ENCODE assay signal across 1 cellular context in the genomic region with DNA sequence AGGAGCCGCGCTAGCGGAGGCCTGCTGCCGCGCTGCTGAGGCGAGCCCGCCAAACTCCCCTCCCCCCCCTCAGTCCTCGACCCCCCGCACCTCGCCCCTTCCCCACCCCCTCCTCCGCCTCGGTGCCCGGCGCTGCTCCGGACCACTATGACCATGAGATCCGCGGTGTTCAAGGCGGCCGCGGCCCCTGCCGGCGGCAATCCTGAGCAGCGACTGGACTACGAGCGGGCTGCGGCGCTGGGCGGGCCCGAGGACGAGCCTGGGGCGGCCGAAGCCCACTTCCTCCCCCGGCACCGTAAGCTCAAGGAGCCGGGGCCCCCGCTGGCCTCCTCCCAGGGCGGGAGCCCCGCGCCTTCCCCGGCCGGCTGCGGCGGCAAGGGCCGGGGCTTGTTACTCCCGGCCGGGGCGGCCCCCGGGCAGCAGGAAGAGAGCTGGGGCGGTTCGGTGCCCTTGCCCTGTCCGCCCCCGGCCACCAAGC.
TF ChIP-seq lines count a peak whose summit lies in the region.

No MANE protein-coding gene starts in this region.

TF ChIP-seq in H1, 55 proteins besides CTCF, POLR2A, EP300 and RAD21:
- no peak for TF ChIP-seq ZNF274 (IDR thresholded peaks at IDR 0.05; ENCODE audit: borderline replicate concordance, extremely low read depth, low read length)
- TF ChIP-seq PHF8 (conservative IDR thresholded peaks at IDR 0.05; ENCODE audit: low read depth, low read length), result 0 out of 2 replicates have a peak, but pooled peaks have one; percentile 19
- TF ChIP-seq KDM4A (IDR thresholded peaks at IDR 0.05; ENCODE audit: low read depth, low read length, severe bottlenecking), result peak; percentile 25
